19 cellular contexts compared by ENCODE assay signal in genomic region chr18:37346048-37346447, GRCh38.
"Had no signal": no experiment of that assay in that cellular context is flagged by ENCODE, and none has a peak within 500 bp of the region (broad histone marks: within the 10 kb centered on the region; RNA-seq: fewer than 3 reads in every experiment).

No MANE protein-coding gene starts in this region.

- H3K27me3 ChIP-seq: right atrium auricular region, thyroid gland had no signal

- H3K4me3 ChIP-seq: left lung, prostate gland, right atrium auricular region, thyroid gland had no signal

- H3K27ac ChIP-seq: foreskin keratinocyte, left lung, prostate gland, right atrium auricular region, thyroid gland had no signal

- H3K9me3 ChIP-seq: left lung, prostate gland, right atrium auricular region, thyroid gland had no signal

- DNase-seq: activated CD4-positive, alpha-beta T cell treated with anti-CD3 and anti-CD28 coated beads, Interleukin-2, amount 50 U/mL, for 1 hour; activated CD4-positive, CD25-positive, alpha-beta regulatory T cell treated with anti-CD3 and anti-CD28 coated beads, Interleukin-2, amount 50 U/mL, for 72 hours; activated CD8-positive, alpha-beta memory T cell treated with anti-CD3 and anti-CD28 coated beads, Interleukin-2, amount 50 U/mL, for 4 hours; activated naive CD4-positive, alpha-beta T cell treated with anti-CD3 and anti-CD28 coated beads, Interleukin-2, amount 10 ng/mL, durations not matched to agents 7 days and 5 days; activated naive CD8-positive, alpha-beta T cell treated with anti-CD3 and anti-CD28 coated beads, Interleukin-2, amount 50 U/mL, for 24 hours; activated T-cell treated with anti-CD3 and anti-CD28 coated beads, Interleukin-2, amount 50 U/mL, for 4 hours; caudate nucleus; foreskin keratinocyte; hippocampal formation; left lung; mammary epithelial cell; naive B cell; stimulated activated CD4-positive, alpha-beta T cell treated with anti-CD3 and anti-CD28 coated beads, Interleukin-2, amount 100 ng/mL, for 24 hours; stimulated activated naive CD4-positive, alpha-beta T cell treated with Interleukin-2 at 50 U/mL for 16 hours; T1000; thyroid gland had no signal

- ATAC-seq: activated naive CD8-positive, alpha-beta T cell treated with anti-CD3 and anti-CD28 coated beads, Interleukin-2, amount 50 U/mL, for 24 hours; activated T-cell treated with anti-CD3 and anti-CD28 coated beads, Interleukin-2, amount 50 U/mL, for 4 hours; foreskin keratinocyte; left lung had no signal

- H3K4me1 ChIP-seq: foreskin keratinocyte, left lung, prostate gland, right atrium auricular region, thyroid gland had no signal

- FAIRE-seq: colon had no signal

- H3K36me3 ChIP-seq: left lung, prostate gland, right atrium auricular region, thyroid gland had no signal
